1 cellular context compared by ENCODE assay signal in the genomic region with DNA sequence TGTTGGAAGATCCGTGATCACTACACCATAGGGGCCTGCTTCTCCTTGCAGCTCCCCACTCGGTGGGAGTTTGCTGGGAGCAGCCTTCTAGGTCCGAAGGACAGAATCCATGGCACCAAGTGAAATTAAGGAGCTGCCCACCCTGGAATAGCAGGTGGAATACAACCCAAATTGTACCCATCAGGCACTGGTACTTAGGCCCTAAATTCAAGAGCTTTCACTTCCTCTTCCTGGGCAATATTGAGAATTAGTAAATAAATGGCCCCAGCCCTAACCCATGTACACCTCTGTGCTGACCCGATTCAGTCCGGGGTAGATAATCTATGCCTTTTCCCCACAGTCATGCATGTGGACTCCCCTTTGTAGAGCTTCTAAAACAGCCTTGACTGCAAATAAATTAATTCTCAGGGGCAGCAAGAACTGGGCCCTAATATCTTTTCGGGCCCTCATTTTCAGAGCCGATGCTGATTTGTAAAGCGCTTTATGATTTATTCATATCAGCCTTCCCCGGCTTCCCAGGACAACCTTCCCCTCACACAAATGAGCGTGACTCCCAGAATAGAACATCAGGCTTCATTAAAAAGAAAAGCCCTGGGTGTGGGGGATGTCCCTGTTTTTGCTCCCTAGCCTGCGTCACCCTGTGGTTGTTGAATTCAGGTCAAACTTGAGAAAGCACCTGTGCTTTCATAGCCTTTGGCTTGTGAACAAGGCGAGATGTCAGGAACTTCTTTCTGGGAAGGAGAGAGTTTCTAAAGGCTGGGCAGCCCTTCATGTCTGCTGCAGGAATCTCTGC.
A peak's percentile ranks its signal among the peaks of the same experiment; 100 is the strongest.
TF ChIP-seq lines count a peak whose summit lies in the region.

No MANE protein-coding gene starts in this region.

TF ChIP-seq in GM12878, 131 proteins besides CTCF, POLR2A, EP300 and RAD21 (continued from another document):
- TF ChIP-seq ZBTB40 (IDR thresholded peaks at IDR 0.05; ENCODE audit: borderline replicate concordance) = no peak
- TF ChIP-seq ZNF207 (IDR thresholded peaks at IDR 0.05; ENCODE audit: borderline replicate concordance) = no peak
- no peak for TF ChIP-seq POLR2AphosphoS2 (IDR thresholded peaks at IDR 0.05; ENCODE audit: low read depth, low read length)
- no peak for TF ChIP-seq EZH2 (IDR thresholded peaks at IDR 0.05; ENCODE audit: borderline replicate concordance, control insufficient read depth, low read depth, low read length)
- TF ChIP-seq RELA (IDR thresholded peaks at IDR 0.05; ENCODE audit: borderline replicate concordance, partially characterized antibody) = no peak
- TF ChIP-seq, protein P1, sequence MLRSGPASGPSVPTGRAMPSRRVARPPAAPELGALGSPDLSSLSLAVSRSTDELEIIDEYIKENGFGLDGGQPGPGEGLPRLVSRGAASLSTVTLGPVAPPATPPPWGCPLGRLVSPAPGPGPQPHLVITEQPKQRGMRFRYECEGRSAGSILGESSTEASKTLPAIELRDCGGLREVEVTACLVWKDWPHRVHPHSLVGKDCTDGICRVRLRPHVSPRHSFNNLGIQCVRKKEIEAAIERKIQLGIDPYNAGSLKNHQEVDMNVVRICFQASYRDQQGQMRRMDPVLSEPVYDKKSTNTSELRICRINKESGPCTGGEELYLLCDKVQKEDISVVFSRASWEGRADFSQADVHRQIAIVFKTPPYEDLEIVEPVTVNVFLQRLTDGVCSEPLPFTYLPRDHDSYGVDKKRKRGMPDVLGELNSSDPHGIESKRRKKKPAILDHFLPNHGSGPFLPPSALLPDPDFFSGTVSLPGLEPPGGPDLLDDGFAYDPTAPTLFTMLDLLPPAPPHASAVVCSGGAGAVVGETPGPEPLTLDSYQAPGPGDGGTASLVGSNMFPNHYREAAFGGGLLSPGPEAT (IDR thresholded peaks at IDR 0.05; ENCODE audit: low read depth) = peak; percentile 54; the same call in 1 of the 2 replicates
- no peak for TF ChIP-seq ZNF274 (IDR thresholded peaks at IDR 0.05; ENCODE audit: insufficient read depth, insufficient read length)
- no peak for TF ChIP-seq LARP7 (IDR thresholded peaks at IDR 0.05)
- TF ChIP-seq, protein P2, sequence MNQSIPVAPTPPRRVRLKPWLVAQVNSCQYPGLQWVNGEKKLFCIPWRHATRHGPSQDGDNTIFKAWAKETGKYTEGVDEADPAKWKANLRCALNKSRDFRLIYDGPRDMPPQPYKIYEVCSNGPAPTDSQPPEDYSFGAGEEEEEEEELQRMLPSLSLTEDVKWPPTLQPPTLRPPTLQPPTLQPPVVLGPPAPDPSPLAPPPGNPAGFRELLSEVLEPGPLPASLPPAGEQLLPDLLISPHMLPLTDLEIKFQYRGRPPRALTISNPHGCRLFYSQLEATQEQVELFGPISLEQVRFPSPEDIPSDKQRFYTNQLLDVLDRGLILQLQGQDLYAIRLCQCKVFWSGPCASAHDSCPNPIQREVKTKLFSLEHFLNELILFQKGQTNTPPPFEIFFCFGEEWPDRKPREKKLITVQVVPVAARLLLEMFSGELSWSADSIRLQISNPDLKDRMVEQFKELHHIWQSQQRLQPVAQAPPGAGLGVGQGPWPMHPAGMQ (IDR thresholded peaks at IDR 0.05; ENCODE audit: borderline replicate concordance) = no peak
- TF ChIP-seq SMAD5 (IDR thresholded peaks at IDR 0.05; ENCODE audit: low read depth) = no peak
- TF ChIP-seq, protein P3, sequence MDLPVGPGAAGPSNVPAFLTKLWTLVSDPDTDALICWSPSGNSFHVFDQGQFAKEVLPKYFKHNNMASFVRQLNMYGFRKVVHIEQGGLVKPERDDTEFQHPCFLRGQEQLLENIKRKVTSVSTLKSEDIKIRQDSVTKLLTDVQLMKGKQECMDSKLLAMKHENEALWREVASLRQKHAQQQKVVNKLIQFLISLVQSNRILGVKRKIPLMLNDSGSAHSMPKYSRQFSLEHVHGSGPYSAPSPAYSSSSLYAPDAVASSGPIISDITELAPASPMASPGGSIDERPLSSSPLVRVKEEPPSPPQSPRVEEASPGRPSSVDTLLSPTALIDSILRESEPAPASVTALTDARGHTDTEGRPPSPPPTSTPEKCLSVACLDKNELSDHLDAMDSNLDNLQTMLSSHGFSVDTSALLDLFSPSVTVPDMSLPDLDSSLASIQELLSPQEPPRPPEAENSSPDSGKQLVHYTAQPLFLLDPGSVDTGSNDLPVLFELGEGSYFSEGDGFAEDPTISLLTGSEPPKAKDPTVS (IDR thresholded peaks at IDR 0.05; ENCODE audit: low read depth, low read length) = no peak
- no peak for TF ChIP-seq IRF3 (IDR thresholded peaks at IDR 0.05)
- TF ChIP-seq STAT1 (conservative IDR thresholded peaks at IDR 0.05) = no peak
- peak; percentile 25 for TF ChIP-seq MEF2B (IDR thresholded peaks at IDR 0.05; ENCODE audit: partially characterized antibody, poor library complexity, severe bottlenecking)
- TF ChIP-seq SRF (IDR thresholded peaks at IDR 0.05; ENCODE audit: low read depth in 2 of 2, low read length in 2 of 2) = no peak
- TF ChIP-seq GATAD2B (conservative IDR thresholded peaks at IDR 0.05; ENCODE audit: low read depth) = no peak; the same call in 1 of the 2 replicates
- TF ChIP-seq SP1 (IDR thresholded peaks at IDR 0.05; ENCODE audit: low read depth, low read length) = no peak
- peak; percentile 70 for TF ChIP-seq DPF2 (IDR thresholded peaks at IDR 0.05)
- TF ChIP-seq FOS (IDR thresholded peaks at IDR 0.05; ENCODE audit: borderline replicate concordance, extremely low read depth, insufficient read length) = no peak
- TF ChIP-seq ASH2L (IDR thresholded peaks at IDR 0.05; ENCODE audit: borderline replicate concordance, low read depth) = no peak
- no peak for TF ChIP-seq GABPA (IDR thresholded peaks at IDR 0.05; ENCODE audit: low read depth)
- no peak for TF ChIP-seq YBX1 (IDR thresholded peaks at IDR 0.05)
- peak; percentile 95 for TF ChIP-seq SPI1 (IDR thresholded peaks at IDR 0.05; ENCODE audit: borderline replicate concordance, insufficient read depth, low read depth, low read length)
- TF ChIP-seq ELK1 (IDR thresholded peaks at IDR 0.05; ENCODE audit: low read depth, low read length) = no peak
- no peak for TF ChIP-seq RAD51 (IDR thresholded peaks at IDR 0.05)
